16 cellular contexts compared by ENCODE assay signal in genomic region chr1:151287341-151287699, GRCh38. TPM values are rescaled to one million over a fixed set of nuclear protein-coding genes. Genes with fewer than 3 reads are reported as not detected.
DNase-seq lines count a peak whose midpoint lies in the region; ATAC-seq, FAIRE-seq and TF ChIP-seq lines count a peak whose summit lies in the region.
"Had no signal": no experiment of that assay in that cellular context is flagged by ENCODE, and none has a peak within 500 bp of the region (broad histone marks: within the 10 kb centered on the region; RNA-seq: fewer than 3 reads in every experiment).

No MANE protein-coding gene starts in this region.

- H3K4me3 ChIP-seq in bronchial epithelial cell (ENCODE audit: low read depth, low read length) (no peak overlapping the region), brain microvascular endothelial cell (ENCODE audit: low read depth, low read length) (no peak overlapping the region)
- H3K4me3 ChIP-seq: BLaER1 treated with 17β-estradiol and CSF1 and Interleukin-3, amounts not matched to agents 10 nM and 100 nM; GM23248; HAP-1 had no signal

- H3K27me3 Mint-ChIP-seq in activated naive CD4-positive, alpha-beta T cell treated with anti-CD3 and anti-CD28 coated beads, Interleukin-2, amount 10 ng/mL, durations not matched to agents 7 days and 5 days = no peaks in the 10 kb centered on the region
- H3K27me3 Mint-ChIP-seq: B cell had no signal

- peak overlapping the region; percentile 68 to 89 for H3K27ac Mint-ChIP-seq in activated naive CD4-positive, alpha-beta T cell treated with anti-CD3 and anti-CD28 coated beads, Interleukin-2, amount 50 U/mL, for 72 hours
- H3K27ac Mint-ChIP-seq in activated naive CD4-positive, alpha-beta T cell treated with anti-CD3 and anti-CD28 coated beads, Interleukin-2, amount 10 ng/mL, durations not matched to agents 7 days and 5 days = no peak overlapping the region
- peak overlapping the region; percentile 74 for H3K27ac Mint-ChIP-seq in stimulated activated effector memory CD8-positive, alpha-beta T cell treated with anti-CD3 and anti-CD28 coated beads, Interleukin-12 subunit alpha, Interleukin-12 subunit beta, amount 100 ng/mL, for 72 hours
- H3K27ac Mint-ChIP-seq: B cell; CD8-positive, alpha-beta T cell had no signal

- no peaks in the 10 kb centered on the region for H3K9me3 Mint-ChIP-seq in activated naive CD4-positive, alpha-beta T cell treated with anti-CD3 and anti-CD28 coated beads, Interleukin-2, amount 50 U/mL, for 72 hours
- H3K9me3 Mint-ChIP-seq in activated naive CD4-positive, alpha-beta T cell treated with anti-CD3 and anti-CD28 coated beads, Interleukin-2, amount 10 ng/mL, durations not matched to agents 7 days and 5 days = no peaks in the 10 kb centered on the region
- H3K9me3 Mint-ChIP-seq in stimulated activated effector memory CD8-positive, alpha-beta T cell treated with anti-CD3 and anti-CD28 coated beads, Interleukin-12 subunit alpha, Interleukin-12 subunit beta, amount 100 ng/mL, for 72 hours = no peaks in the 10 kb centered on the region
- H3K9me3 Mint-ChIP-seq: CD8-positive, alpha-beta T cell had no signal

- CTCF ChIA-PET in activated naive CD4-positive, alpha-beta T cell treated with anti-CD3 and anti-CD28 coated beads, Interleukin-2, amount 10 ng/mL, durations not matched to agents 7 days and 5 days (lab: Charles Lee) = interaction anchor here (0.7 kb wide), 1 partner anchor 131 kb away, joined by 3 read pairs; the partner anchor contains the start of gene TNFAIP8L2

- TF ChIP-seq CTCF in bronchial epithelial cell (IDR thresholded peaks at IDR 0.05; ENCODE audit: insufficient read depth, low read length, severe bottlenecking) = no peak
- no peak for TF ChIP-seq CTCF in brain microvascular endothelial cell (IDR thresholded peaks at IDR 0.05; ENCODE audit: low read depth, low read length, missing control alignments)

- peaks cover 6 to 19% of the 10 kb centered on the region in 2 donors for H3K36me3 Mint-ChIP-seq in activated naive CD4-positive, alpha-beta T cell treated with anti-CD3 and anti-CD28 coated beads, Interleukin-2, amount 50 U/mL, for 72 hours
- peaks cover 41% of the 10 kb centered on the region for H3K36me3 Mint-ChIP-seq in activated naive CD4-positive, alpha-beta T cell treated with anti-CD3 and anti-CD28 coated beads, Interleukin-2, amount 10 ng/mL, durations not matched to agents 7 days and 5 days
- H3K36me3 Mint-ChIP-seq in stimulated activated effector memory CD8-positive, alpha-beta T cell treated with anti-CD3 and anti-CD28 coated beads, Interleukin-12 subunit alpha, Interleukin-12 subunit beta, amount 100 ng/mL, for 72 hours = peaks cover 95% of the 10 kb centered on the region

- in situ Hi-C loops in brain microvascular endothelial cell (cut with HindIII; ENCODE audit: low pct_ligation_motif_present, low sequenced_read_pairs) = no loop called here

- no peak overlapping the region for H3K4me3 Mint-ChIP-seq in activated naive CD4-positive, alpha-beta T cell treated with anti-CD3 and anti-CD28 coated beads, Interleukin-2, amount 10 ng/mL, durations not matched to agents 7 days and 5 days
- H3K4me3 Mint-ChIP-seq in stimulated activated effector memory CD8-positive, alpha-beta T cell treated with anti-CD3 and anti-CD28 coated beads, Interleukin-12 subunit alpha, Interleukin-12 subunit beta, amount 100 ng/mL, for 72 hours = no peak overlapping the region
- H3K4me3 Mint-ChIP-seq: B cell; CD8-positive, alpha-beta T cell had no signal

- H3K27ac ChIP-seq in brain microvascular endothelial cell = no peak overlapping the region
- H3K27ac ChIP-seq: GM23248 had no signal

- DNase-seq in activated naive CD4-positive, alpha-beta T cell treated with anti-CD3 and anti-CD28 coated beads, Interleukin-2, amount 50 U/mL, for 72 hours (ENCODE audit: low spot score in 2 of 2) = no peak
- no peak for DNase-seq in activated naive CD4-positive, alpha-beta T cell treated with anti-CD3 and anti-CD28 coated beads, Interleukin-2, amount 10 ng/mL, durations not matched to agents 7 days and 5 days
- DNase-seq in bronchial epithelial cell (ENCODE audit: low read depth) (no peak), brain microvascular endothelial cell (no peak), NCI-H526 (lab: John Stamatoyannopoulos, UW) (no peak)
- no peak for DNase-seq in stimulated activated effector memory CD8-positive, alpha-beta T cell treated with anti-CD3 and anti-CD28 coated beads, Interleukin-12 subunit alpha, Interleukin-12 subunit beta, amount 100 ng/mL, for 72 hours (ENCODE audit: low spot score in 2 of 2)
- DNase-seq: Calu3; CD8-positive, alpha-beta T cell; DMS79 treated with DMSO at 0.1 percent for 48 hours; GF-D8; GM23248 had no signal

- no peak for ATAC-seq in activated naive CD4-positive, alpha-beta T cell treated with anti-CD3 and anti-CD28 coated beads, Interleukin-2, amount 50 U/mL, for 72 hours
- no peak for ATAC-seq in stimulated activated effector memory CD8-positive, alpha-beta T cell treated with anti-CD3 and anti-CD28 coated beads, Interleukin-12 subunit alpha, Interleukin-12 subunit beta, amount 100 ng/mL, for 72 hours
- ATAC-seq: CD8-positive, alpha-beta T cell had no signal

- peak; percentile 28 for FAIRE-seq in bronchial epithelial cell (lab: Jason Lieb, UNC)
- FAIRE-seq: GM12891, GM18507 had no signal

- no peaks in the 10 kb centered on the region for H3K27me3 ChIP-seq in bronchial epithelial cell (ENCODE audit: control insufficient read depth, insufficient read depth, low read length)
- no peaks in the 10 kb centered on the region for H3K27me3 ChIP-seq in brain microvascular endothelial cell (replicated peaks)
- H3K27me3 ChIP-seq: BLaER1 treated with 17β-estradiol and CSF1 and Interleukin-3, amounts not matched to agents 10 nM and 100 nM had no signal

- peaks cover 22% of the 10 kb centered on the region for H3K4me1 Mint-ChIP-seq in activated naive CD4-positive, alpha-beta T cell treated with anti-CD3 and anti-CD28 coated beads, Interleukin-2, amount 10 ng/mL, durations not matched to agents 7 days and 5 days
- peaks cover 60% of the 10 kb centered on the region for H3K4me1 Mint-ChIP-seq in stimulated activated effector memory CD8-positive, alpha-beta T cell treated with anti-CD3 and anti-CD28 coated beads, Interleukin-12 subunit alpha, Interleukin-12 subunit beta, amount 100 ng/mL, for 72 hours

- H3K36me3 ChIP-seq in bronchial epithelial cell (ENCODE audit: control insufficient read depth, insufficient read depth, low read length) = peaks cover 40% of the 10 kb centered on the region
- H3K36me3 ChIP-seq in brain microvascular endothelial cell (replicated peaks) = peaks cover 50% of the 10 kb centered on the region

RNA-seq across cellular contexts. Expression of gene ZNF687, which starts 5.2 kb away (rescaled TPM):
- total RNA-seq in activated naive CD4-positive, alpha-beta T cell treated with anti-CD3 and anti-CD28 coated beads, Interleukin-2, amount 50 U/mL, for 72 hours = 10 to 100 TPM; 28.0 to 29.0 TPM
- total RNA-seq in bronchial epithelial cell = 9.0 and 12.8 TPM in 2 replicates

RNA-seq across cellular contexts. Expression of gene PSMD4, which starts 32.8 kb away (rescaled TPM):
- total RNA-seq in activated naive CD4-positive, alpha-beta T cell treated with anti-CD3 and anti-CD28 coated beads, Interleukin-2, amount 50 U/mL, for 72 hours = 100 to 1,000 TPM; 185 to 189 TPM
- total RNA-seq in bronchial epithelial cell = 259 and 280 TPM in 2 replicates

RNA-seq across cellular contexts. Expression of gene PI4KB, which starts 39.9 kb away (rescaled TPM):
- total RNA-seq in activated naive CD4-positive, alpha-beta T cell treated with anti-CD3 and anti-CD28 coated beads, Interleukin-2, amount 50 U/mL, for 72 hours = 10 to 100 TPM; 55.0 to 75.3 TPM
- total RNA-seq in bronchial epithelial cell = 20.8 and 30.9 TPM in 2 replicates

RNA-seq across cellular contexts. Expression of gene RFX5, which starts 59.7 kb away (rescaled TPM):
- 10 to 100 TPM; 56.9 to 61.3 TPM for total RNA-seq in activated naive CD4-positive, alpha-beta T cell treated with anti-CD3 and anti-CD28 coated beads, Interleukin-2, amount 50 U/mL, for 72 hours
- total RNA-seq in bronchial epithelial cell = 8.8 and 16.6 TPM in 2 replicates
